28 cellular contexts compared by ENCODE assay signal in the genomic region with DNA sequence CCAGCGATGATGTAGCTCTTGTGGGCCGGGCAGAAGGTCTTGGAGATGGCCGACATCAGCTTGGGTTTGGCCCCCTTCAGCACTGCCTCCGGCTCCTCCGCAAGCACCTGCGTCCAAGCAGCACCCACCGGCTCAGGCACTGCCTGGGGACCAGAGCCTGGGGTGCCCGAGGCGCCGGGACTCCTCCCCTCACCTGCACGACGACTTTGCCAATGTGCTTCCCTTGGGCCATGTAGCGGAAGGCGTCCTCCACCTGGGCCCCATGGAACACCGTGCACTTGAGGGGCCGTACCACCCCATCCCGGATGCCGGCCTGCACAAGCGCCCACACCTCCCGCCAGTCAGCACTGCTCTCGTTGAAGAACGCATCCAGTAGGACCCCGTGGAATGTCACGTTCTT.
"Had no signal": no experiment of that assay in that cellular context is flagged by ENCODE, and none has a peak within 500 bp of the region (broad histone marks: within the 10 kb centered on the region; RNA-seq: fewer than 3 reads in every experiment).

No MANE protein-coding gene starts in this region.

- ATAC-seq: activated CD8-positive, alpha-beta T cell treated with anti-CD3 and anti-CD28 coated beads, Interleukin-2, amount 10 ng/mL, durations not matched to agents 7 days and 5 days had no signal

- H3K4me1 Mint-ChIP-seq: activated CD4-positive, alpha-beta T cell treated with anti-CD3 and anti-CD28 coated beads, Interleukin-2, amount 10 ng/mL, durations not matched to agents 24 days and 14 days; activated naive CD4-positive, alpha-beta T cell treated with anti-CD3 and anti-CD28 coated beads, Interleukin-2, amount 50 U/mL, for 24 hours; activated naive CD8-positive, alpha-beta T cell treated with anti-CD3 and anti-CD28 coated beads, Interleukin-2, amount 10 ng/mL, durations not matched to agents 7 days and 5 days had no signal

- H3K9ac ChIP-seq: KMS-11, SK-N-SH had no signal

- H3K27ac ChIP-seq: ascending aorta, cardiac muscle cell, KMS-11, PC-9, SJSA1 had no signal

- H3K9me3 ChIP-seq: ascending aorta, SJSA1, SK-N-SH had no signal

- DNase-seq: activated CD4-positive, alpha-beta T cell treated with anti-CD3 and anti-CD28 coated beads, Interleukin-2, amount 10 ng/mL, durations not matched to agents 24 days and 14 days; activated CD4-positive, alpha-beta T cell treated with anti-CD3 and anti-CD28 coated beads, Interleukin-2, amount 50 U/mL, for 4 hours; activated CD8-positive, alpha-beta T cell treated with anti-CD3 and anti-CD28 coated beads, Interleukin-2, amount 10 ng/mL, durations not matched to agents 7 days and 5 days; activated gamma-delta T cell; activated naive CD4-positive, alpha-beta T cell treated with Interleukin-2 at 50 U/mL for 16 hours; activated naive CD8-positive, alpha-beta T cell treated with anti-CD3 and anti-CD28 coated beads, Interleukin-2, amount 10 ng/mL, durations not matched to agents 7 days and 5 days; activated T-cell treated with anti-CD3 and anti-CD28 coated beads, Interleukin-2, amount 50 U/mL, for 24 hours; amygdala; MM.1S; MV-4-11; NCI-H1092; NCI-H1436 treated with DMSO at 0.1 percent for 48 hours; NCI-H1694 treated with DMSO at 0.1 percent for 48 hours; NCI-H2029; NCI-H345; NCI-H524 treated with DMSO at 0.1 percent for 48 hours; PC-9; SHP77 treated with DMSO at 0.1 percent for 48 hours; SK-N-SH had no signal

- H2AFZ ChIP-seq: PC-9 had no signal

- FAIRE-seq: TTC549 had no signal

- H3K4me3 ChIP-seq: ascending aorta, cardiac muscle cell, PC-9, SJSA1 had no signal

- H3K9me3 Mint-ChIP-seq: activated CD4-positive, alpha-beta T cell treated with anti-CD3 and anti-CD28 coated beads, Interleukin-2, amount 10 ng/mL, durations not matched to agents 24 days and 14 days; activated naive CD4-positive, alpha-beta T cell treated with anti-CD3 and anti-CD28 coated beads, Interleukin-2, amount 50 U/mL, for 24 hours; activated naive CD8-positive, alpha-beta T cell treated with anti-CD3 and anti-CD28 coated beads, Interleukin-2, amount 10 ng/mL, durations not matched to agents 7 days and 5 days; activated T-cell treated with anti-CD3 and anti-CD28 coated beads, Interleukin-2, amount 50 U/mL, for 24 hours; activated T-helper 2 cell treated with anti-CD3 and anti-CD28 coated beads, Interferon-gamma antibody, Interleukin-2, Interleukin-4, amounts not matched to agents 10 μg/mL and 5 μg/mL and 100 μg/mL, durations not matched to agents 14 hours and 24 hours and 36 hours; T-helper 1 cell treated with Interleukin-12 subunit alpha and Interleukin-12 subunit beta and Interleukin-4 antibody, amounts not matched to agents 30 μg/mL and 1 μg/mL, for 36 hours; T-helper 2 cell treated with Interferon-gamma antibody and Interleukin-4, amounts not matched to agents 5 μg/mL and 100 μg/mL, for 36 hours had no signal

- H3K27me3 ChIP-seq: ascending aorta, cardiac muscle cell, SJSA1 had no signal

- H3K27me3 Mint-ChIP-seq: activated CD4-positive, alpha-beta T cell treated with anti-CD3 and anti-CD28 coated beads, Interleukin-2, amount 10 ng/mL, durations not matched to agents 24 days and 14 days; activated naive CD4-positive, alpha-beta T cell treated with anti-CD3 and anti-CD28 coated beads, Interleukin-2, amount 50 U/mL, for 24 hours; activated naive CD8-positive, alpha-beta T cell treated with anti-CD3 and anti-CD28 coated beads, Interleukin-2, amount 10 ng/mL, durations not matched to agents 7 days and 5 days; activated T-cell treated with anti-CD3 and anti-CD28 coated beads, Interleukin-2, amount 50 U/mL, for 24 hours had no signal

- H3K27ac Mint-ChIP-seq: activated CD4-positive, alpha-beta T cell treated with anti-CD3 and anti-CD28 coated beads, Interleukin-2, amount 10 ng/mL, durations not matched to agents 24 days and 14 days; activated CD8-positive, alpha-beta T cell treated with anti-CD3 and anti-CD28 coated beads, Interleukin-2, amount 10 ng/mL, durations not matched to agents 7 days and 5 days; activated naive CD4-positive, alpha-beta T cell treated with anti-CD3 and anti-CD28 coated beads, Interleukin-2, amount 50 U/mL, for 24 hours; activated naive CD8-positive, alpha-beta T cell treated with anti-CD3 and anti-CD28 coated beads, Interleukin-2, amount 10 ng/mL, durations not matched to agents 7 days and 5 days; activated T-helper 2 cell treated with anti-CD3 and anti-CD28 coated beads, Interferon-gamma antibody, Interleukin-2, Interleukin-4, amounts not matched to agents 10 μg/mL and 5 μg/mL and 100 μg/mL, durations not matched to agents 14 hours and 24 hours and 36 hours; T-helper 1 cell treated with Interleukin-12 subunit alpha and Interleukin-12 subunit beta and Interleukin-4 antibody, amounts not matched to agents 30 μg/mL and 1 μg/mL, for 36 hours; T-helper 2 cell treated with Interferon-gamma antibody and Interleukin-4, amounts not matched to agents 5 μg/mL and 100 μg/mL, for 36 hours had no signal

- H3K4me2 ChIP-seq: KMS-11, PC-9, SK-N-SH had no signal

- H3K4me1 ChIP-seq: ascending aorta, SJSA1 had no signal

- H3K36me3 Mint-ChIP-seq: activated naive CD4-positive, alpha-beta T cell treated with anti-CD3 and anti-CD28 coated beads, Interleukin-2, amount 50 U/mL, for 24 hours had no signal

- H3K4me3 Mint-ChIP-seq: activated CD4-positive, alpha-beta T cell treated with anti-CD3 and anti-CD28 coated beads, Interleukin-2, amount 10 ng/mL, durations not matched to agents 24 days and 14 days; activated CD8-positive, alpha-beta T cell treated with anti-CD3 and anti-CD28 coated beads, Interleukin-2, amount 10 ng/mL, durations not matched to agents 7 days and 5 days; activated naive CD4-positive, alpha-beta T cell treated with anti-CD3 and anti-CD28 coated beads, Interleukin-2, amount 50 U/mL, for 24 hours; activated naive CD8-positive, alpha-beta T cell treated with anti-CD3 and anti-CD28 coated beads, Interleukin-2, amount 10 ng/mL, durations not matched to agents 7 days and 5 days; activated T-cell treated with anti-CD3 and anti-CD28 coated beads, Interleukin-2, amount 50 U/mL, for 24 hours; T-helper 1 cell treated with Interleukin-12 subunit alpha and Interleukin-12 subunit beta and Interleukin-4 antibody, amounts not matched to agents 30 μg/mL and 1 μg/mL, for 36 hours; T-helper 2 cell treated with Interferon-gamma antibody and Interleukin-4, amounts not matched to agents 5 μg/mL and 100 μg/mL, for 36 hours had no signal
